7 cellular contexts compared by ENCODE assay signal in genomic region chr12:68612245-68612644, GRCh38. TPM values are rescaled to one million over a fixed set of nuclear protein-coding genes. Genes with fewer than 3 reads are reported as not detected.
DNase-seq lines count a peak whose midpoint lies in the region; ATAC-seq and TF ChIP-seq lines count a peak whose summit lies in the region.

No MANE protein-coding gene starts in this region.

- no peaks in the 10 kb centered on the region for H3K36me3 ChIP-seq in hepatocyte (replicated peaks; ENCODE audit: insufficient read depth, low read depth)

- H3K79me2 ChIP-seq in hepatocyte: peaks cover 60% of the 10 kb centered on the region

- TF ChIP-seq CTCF in HFF-Myc (IDR thresholded peaks at IDR 0.05; ENCODE audit: low read depth, low read length, missing control alignments) (no peak), WTC11 (IDR thresholded peaks at IDR 0.05) (no peak), hepatocyte (IDR thresholded peaks at IDR 0.05; ENCODE audit: poor library complexity) (no peak), GM13976 (IDR thresholded peaks at IDR 0.05; ENCODE audit: borderline replicate concordance, control extremely low read depth, extremely low read depth, insufficient read depth, missing control alignments) (no peak)

- CTCF ChIA-PET in WTC11 (lab: Charles Lee): no interaction called here

- peak overlapping the region; percentile 87 for H3K4me3 Mint-ChIP-seq in WTC11

- 17% methylated on average over 5 of the region's 5 CpGs for WGBS in hepatocyte (ENCODE audit: low lambda C conversion rate, missing lambda C conversion rate)

- peaks cover 7% of the 10 kb centered on the region for H3K36me3 Mint-ChIP-seq in WTC11

- POLR2A ChIA-PET in WTC11 (lab: Charles Lee): no interaction called here

- ATAC-seq in WTC11: no peak
- peak; percentile 8 for ATAC-seq in stimulated activated naive CD8-positive, alpha-beta T cell treated with anti-CD3 and anti-CD28 coated beads, Interleukin-15, Interleukin-2, amounts not matched to agents 100 U/mL and 50 U/mL, for 24 hours

- no peak overlapping the region for H3K27ac Mint-ChIP-seq in WTC11

- DNase-seq in HFF-Myc (ENCODE audit: extremely low read depth, low read depth) (no peak), WTC11 (ENCODE audit: low spot score) (no peak), hepatocyte (ENCODE audit: low spot score) (peak; percentile 34), cerebellum (ENCODE audit: low spot score) (no peak), mucosa of gallbladder (ENCODE audit: low spot score) (no peak), GM13976 (ENCODE audit: low spot score) (no peak)
- DNase-seq in stimulated activated naive CD8-positive, alpha-beta T cell treated with anti-CD3 and anti-CD28 coated beads, Interleukin-15, Interleukin-2, amounts not matched to agents 100 U/mL and 50 U/mL, for 24 hours: no peak

- no peaks in the 10 kb centered on the region for H3K27me3 ChIP-seq in hepatocyte

- peaks cover 52% of the 10 kb centered on the region for H3K4me1 Mint-ChIP-seq in WTC11

- peaks cover 50% of the 10 kb centered on the region for H4K20me1 ChIP-seq in hepatocyte (ENCODE audit: insufficient read depth, poor library complexity, severe bottlenecking)

- H2AFZ ChIP-seq in hepatocyte: no peak overlapping the region

- H3K4me1 ChIP-seq in hepatocyte (ENCODE audit: insufficient read depth): peaks cover 25% of the 10 kb centered on the region

- H3K4me2 ChIP-seq in hepatocyte: peak overlapping the region; percentile 78

- no peaks in the 10 kb centered on the region for H3K9me2 ChIP-seq in hepatocyte (replicated peaks; ENCODE audit: insufficient read depth)

- H3K9me3 Mint-ChIP-seq in WTC11: peaks cover 3% of the 10 kb centered on the region

- peak overlapping the region; percentile 100 for H3K27ac ChIP-seq in hepatocyte

- H3K4me3 ChIP-seq in HFF-Myc (replicated peaks; ENCODE audit: low read depth, low read length): peak overlapping the region; percentile 91
- peak overlapping the region; percentile 77 for H3K4me3 ChIP-seq in hepatocyte

- no peaks in the 10 kb centered on the region for H3K9me3 ChIP-seq in hepatocyte (ENCODE audit: low read depth)

- no peaks in the 10 kb centered on the region for H3K27me3 Mint-ChIP-seq in WTC11 (ENCODE audit: low read depth)

- in situ Hi-C loops in GM13976 (cut with MboI; ENCODE audit: low sequenced_read_pairs, unreplicated experiment): no loop called here

TF ChIP-seq in WTC11, 78 proteins besides CTCF, POLR2A, EP300 and RAD21:
- TF ChIP-seq ZNF416 (CRISPR knock-in tag; IDR thresholded peaks at IDR 0.05) (no peak), ZNF671 (CRISPR knock-in tag; IDR thresholded peaks at IDR 0.05) (no peak), GTF2I (CRISPR knock-in tag; conservative IDR thresholded peaks at IDR 0.05) (no peak), SOX15 (CRISPR knock-in tag; IDR thresholded peaks at IDR 0.05) (no peak), FOXJ3 (CRISPR knock-in tag; IDR thresholded peaks at IDR 0.05; ENCODE audit: borderline replicate concordance) (no peak), JAZF1 (CRISPR knock-in tag; IDR thresholded peaks at IDR 0.05) (no peak), ESRRA (CRISPR knock-in tag; IDR thresholded peaks at IDR 0.05; ENCODE audit: borderline replicate concordance) (no peak), ZMAT4 (CRISPR knock-in tag; IDR thresholded peaks at IDR 0.05) (no peak), TCF7 (CRISPR knock-in tag; IDR thresholded peaks at IDR 0.05; ENCODE audit: low read depth) (no peak)

RNA-seq across cellular contexts. Expression of gene RAP1B, which starts 1.5 kb away (rescaled TPM):
- 82.3 to 86.9 TPM (median 84.3 TPM) in 3 replicates for total RNA-seq in WTC11 (2021)
- total RNA-seq in hepatocyte: 257 and 264 TPM in 2 replicates
- 164 and 179 TPM in 2 replicates for polyA plus RNA-seq in hepatocyte
- total RNA-seq in cerebellum: 110 TPM
- 111 TPM for total RNA-seq in mucosa of gallbladder
